ENCODE assay signal across 18 cellular contexts in the genomic region with DNA sequence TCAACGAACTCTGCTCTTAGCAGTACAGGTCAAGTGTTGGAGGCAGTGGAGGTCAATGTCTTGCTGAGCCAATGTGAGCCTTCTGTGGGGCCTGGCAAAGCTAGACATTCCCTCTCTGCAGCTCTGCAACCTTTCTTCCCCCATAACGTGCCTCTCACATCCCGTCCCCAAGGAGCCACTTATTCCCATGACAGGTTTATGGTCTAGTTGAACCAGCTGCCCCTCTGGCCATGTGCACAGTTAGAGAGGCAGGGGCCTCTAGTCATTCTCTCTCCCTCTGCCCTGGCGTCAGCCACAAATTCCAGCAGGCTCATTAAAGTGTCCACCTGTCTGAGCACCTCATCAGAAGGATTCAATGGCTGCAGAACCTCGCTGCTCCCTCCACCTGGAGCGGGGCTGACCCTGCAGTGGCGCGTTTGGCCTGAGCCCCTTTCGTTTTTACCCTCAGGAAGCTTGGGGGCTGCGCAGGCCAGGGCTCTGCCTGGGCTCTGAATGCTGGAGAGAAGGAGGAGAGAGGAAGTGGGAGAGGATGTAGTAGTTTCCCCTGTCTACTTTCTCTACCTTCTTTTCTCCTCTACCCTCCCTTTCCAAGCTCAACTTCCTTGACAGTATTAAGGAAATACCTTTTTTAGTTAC.
DNase-seq lines count a peak whose midpoint lies in the region; ATAC-seq and TF ChIP-seq lines count a peak whose summit lies in the region.
"Had no signal": no experiment of that assay in that cellular context is flagged by ENCODE, and none has a peak within 500 bp of the region (broad histone marks: within the 10 kb centered on the region; RNA-seq: fewer than 3 reads in every experiment).

No MANE protein-coding gene starts in this region.

- H3K4me3 Mint-ChIP-seq in mesothelial cell of epicardium: no peak overlapping the region
- H3K4me3 Mint-ChIP-seq: CD14-positive monocyte; T-helper 1 cell treated with Interleukin-12 subunit alpha and Interleukin-12 subunit beta and Interleukin-4 antibody, amounts not matched to agents 30 μg/mL and 1 μg/mL, for 36 hours had no signal

- no peak overlapping the region for H3K4me3 ChIP-seq in gastroesophageal sphincter

- peaks cover 16% of the 10 kb centered on the region for H3K9me3 ChIP-seq in KOPT-K1 (ENCODE audit: insufficient read depth, low read length, poor library complexity, severe bottlenecking)
- H3K9me3 ChIP-seq in gastroesophageal sphincter: no peaks in the 10 kb centered on the region

- H3K27me3 Mint-ChIP-seq in mesothelial cell of epicardium (ENCODE audit: low read depth): peaks cover 13% of the 10 kb centered on the region

- no peaks in the 10 kb centered on the region for H3K9me3 Mint-ChIP-seq in mesothelial cell of epicardium
- H3K9me3 Mint-ChIP-seq: CD14-positive monocyte; T-helper 1 cell treated with Interleukin-12 subunit alpha and Interleukin-12 subunit beta and Interleukin-4 antibody, amounts not matched to agents 30 μg/mL and 1 μg/mL, for 36 hours had no signal

- TF ChIP-seq CTCF in mesothelial cell of epicardium (IDR thresholded peaks at IDR 0.05; ENCODE audit: unreplicated experiment) (no peak), gastroesophageal sphincter (IDR thresholded peaks at IDR 0.05) (no peak)

- H3K36me3 ChIP-seq in KOPT-K1 (ENCODE audit: insufficient read depth, low read length): peaks cover 9% of the 10 kb centered on the region; the same call in 1 of the 2 replicates
- H3K36me3 ChIP-seq in gastroesophageal sphincter: no peaks in the 10 kb centered on the region

- H3K27ac Mint-ChIP-seq in mesothelial cell of epicardium: peak overlapping the region; percentile 70
- H3K27ac Mint-ChIP-seq: CD14-positive monocyte; T-helper 1 cell treated with Interleukin-12 subunit alpha and Interleukin-12 subunit beta and Interleukin-4 antibody, amounts not matched to agents 30 μg/mL and 1 μg/mL, for 36 hours had no signal

- H3K27me3 ChIP-seq in gastroesophageal sphincter: no peaks in the 10 kb centered on the region

- no peak for TF ChIP-seq POLR2A in gastroesophageal sphincter (IDR thresholded peaks at IDR 0.05)

- no peaks in the 10 kb centered on the region for H3K4me1 ChIP-seq in gastroesophageal sphincter

- no peaks in the 10 kb centered on the region for H3K36me3 Mint-ChIP-seq in mesothelial cell of epicardium
- H3K36me3 Mint-ChIP-seq: CD14-positive monocyte had no signal

- peak overlapping the region; percentile 18 for H3K27ac ChIP-seq in KOPT-K1 (ENCODE audit: low read depth, low read length, poor library complexity, severe bottlenecking)
- H3K27ac ChIP-seq in gastroesophageal sphincter: no peak overlapping the region

- 38 to 100% methylated on average over 1 to 9 of the region's 10 CpGs for WGBS in gastroesophageal sphincter (ENCODE audit: low coverage in 1 of 2), 2 donors

- peaks cover 27% of the 10 kb centered on the region for H3K4me1 Mint-ChIP-seq in mesothelial cell of epicardium
- H3K4me1 Mint-ChIP-seq: CD14-positive monocyte had no signal

- no peak for TF ChIP-seq EP300 in gastroesophageal sphincter (IDR thresholded peaks at IDR 0.05)

- peak; percentile 95 for DNase-seq in DMS79 (lab: John Stamatoyannopoulos, UW)
- DNase-seq in NCI-H526 (lab: John Stamatoyannopoulos, UW): peak; percentile 65 to 86
- no peak for DNase-seq in mesothelial cell of epicardium (ENCODE audit: low spot score in 2 of 2, unreplicated experiment in 2 of 2)
- DNase-seq in NCI-H2227 treated with DMSO at 0.1 percent for 48 hours (lab: John Stamatoyannopoulos, UW): no peak
- DNase-seq: DMS153; KG1; NCI-H1048; NCI-H2029; NCI-H69; NK-92 treated with Interleukin-12 subunit alpha and Interleukin-12 subunit beta, amount 100 ng/mL, for 24 hours; SHP77 had no signal

- ATAC-seq in gastroesophageal sphincter: no peak
- ATAC-seq in HG03159 (IDR thresholded peaks at IDR 0.05; ENCODE audit: unreplicated experiment): no peak
- no peak for ATAC-seq in GM18498 (IDR thresholded peaks at IDR 0.05; ENCODE audit: unreplicated experiment)
- ATAC-seq: SK-N-SH treated with all-trans-retinoic acid at 6 μM for 48 hours had no signal

Comparison
In these comparisons a context has a peak if more than half of its experiments do, and no peak if none do; other contexts are left out.
1. DNase-seq: peak in DMS79 (single experiment) and NCI-H526 (2 of 2); none in mesothelial cell of epicardium (0 of 2) and NCI-H2227 treated with DMSO at 0.1 percent for 48 hours (single experiment).